8 cellular contexts compared by ENCODE assay signal in genomic region chr12:106138646-106139421, GRCh38. TPM values are rescaled to one million over a fixed set of nuclear protein-coding genes. Genes with fewer than 3 reads are reported as not detected.
DNase-seq lines count a peak whose midpoint lies in the region; ATAC-seq and TF ChIP-seq lines count a peak whose summit lies in the region.

NUAK1 (minus strand) TSS chr12:106138954; CDS start chr12:106138653, 301 bp downstream.

- H3K79me2 ChIP-seq in mesendoderm (ENCODE audit: control insufficient read depth, insufficient read depth, low read length), result peaks cover 60% of the 10 kb centered on the region

- ATAC-seq in IMR-90 (ENCODE audit: low read depth) (peak; percentile 72), GM21529 (IDR thresholded peaks at IDR 0.05; ENCODE audit: unreplicated experiment) (no peak), HG02970 (IDR thresholded peaks at IDR 0.05; ENCODE audit: low FRiP score, unreplicated experiment) (no peak)

- H3K4ac ChIP-seq in IMR-90 (ENCODE audit: low read depth, low read length) (peak within 1 kb of the TSS; percentile 93), mesendoderm (ENCODE audit: low read depth, low read length) (peak within 1 kb of the TSS; percentile 96)

- peak within 1 kb of the TSS; percentile 95 for H3K4me3 ChIP-seq in IMR-90 (ENCODE audit: insufficient read depth, low read depth, low read length)
- peak within 1 kb of the TSS; percentile 52 for H3K4me3 ChIP-seq in WERI-Rb-1 (ENCODE audit: low read depth, low read length)
- H3K4me3 ChIP-seq in epithelial cell of esophagus (ENCODE audit: low read length), result peak within 1 kb of the TSS; percentile 57
- peak within 1 kb of the TSS; percentile 87 for H3K4me3 ChIP-seq in mesendoderm (ENCODE audit: low read length)

- H2AK5ac ChIP-seq in IMR-90 (ENCODE audit: low read depth, low read length), result peak within 1 kb of the TSS; percentile 88
- no peak within 1 kb of the TSS for H2AK5ac ChIP-seq in mesendoderm (ENCODE audit: low read length)

- H4K20me1 ChIP-seq in IMR-90 (ENCODE audit: insufficient read depth, low read length), result peaks cover 17% of the 10 kb centered on the region; the same call in 1 of the 2 replicates

- H3K27me3 ChIP-seq in IMR-90 (ENCODE audit: control insufficient read depth, insufficient read depth, low read length) (no peaks in the 10 kb centered on the region), WERI-Rb-1 (ENCODE audit: insufficient read depth, low read depth, severe bottlenecking) (peaks cover 24% of the 10 kb centered on the region), mesendoderm (ENCODE audit: insufficient read depth, low read length, poor library complexity) (no peaks in the 10 kb centered on the region)

- H2BK120ac ChIP-seq in IMR-90 (ENCODE audit: low read depth, low read length) (peak within 1 kb of the TSS; percentile 65), mesendoderm (ENCODE audit: low read depth, low read length) (peak within 1 kb of the TSS; percentile 85)

- peak within 1 kb of the TSS; percentile 33; the same call in 1 of the 2 replicates for H2BK20ac ChIP-seq in IMR-90 (ENCODE audit: low read depth, low read length)

- dilution Hi-C loops in IMR-90 (cut with HindIII; ENCODE audit: low sequenced_read_pairs, unreplicated experiment), result no loop called here

- peak within 1 kb of the TSS; percentile 87 for H3K9ac ChIP-seq in IMR-90 (ENCODE audit: low read depth, low read length)
- peak within 1 kb of the TSS; percentile 94 for H3K9ac ChIP-seq in mesendoderm (ENCODE audit: low read length)

- no peaks in the 10 kb centered on the region for H3K9me3 ChIP-seq in IMR-90 (ENCODE audit: control insufficient read depth, insufficient read depth, low read length)
- no peaks in the 10 kb centered on the region for H3K9me3 ChIP-seq in WERI-Rb-1 (ENCODE audit: severe bottlenecking)

- TF ChIP-seq CTCF in IMR-90 (conservative IDR thresholded peaks at IDR 0.05; ENCODE audit: low read depth, low read length), result no peak
- no peak for TF ChIP-seq CTCF in WERI-Rb-1 (IDR thresholded peaks at IDR 0.05; ENCODE audit: low read depth, low read length)
- no peak for TF ChIP-seq CTCF in epithelial cell of esophagus (IDR thresholded peaks at IDR 0.05; ENCODE audit: insufficient read depth, low read depth, low read length, missing control alignments)

- CTCF ChIA-PET in IMR-90 (lab: Yijun Ruan, JAX), result interaction anchor here (0.6 to 1.4 kb wide), 4 partner anchors 10 to 718 kb away, joined by 3 to 4 read pairs (median 4); no protein-coding TSS in a partner anchor

- peak within 1 kb of the TSS; percentile 82; the same call in 1 of the 2 replicates for H3K56ac ChIP-seq in IMR-90 (ENCODE audit: extremely low read depth, insufficient read depth, low read length)
- H3K56ac ChIP-seq in mesendoderm (ENCODE audit: low read length), result peak within 1 kb of the TSS; percentile 96

- H3K27ac ChIP-seq in IMR-90 (ENCODE audit: insufficient read depth, low read length) (peak within 1 kb of the TSS; percentile 82), WERI-Rb-1 (peak within 1 kb of the TSS; percentile 55), mesendoderm (ENCODE audit: low read depth, low read length) (peak within 1 kb of the TSS; percentile 99), temporal lobe (ENCODE audit: low read depth, low read length) (peak within 1 kb of the TSS; percentile 95)

- peak within 1 kb of the TSS; percentile 95 for H2AK9ac ChIP-seq in IMR-90 (replicated peaks; ENCODE audit: low read depth, low read length, poor library complexity)

- peak; percentile 33 for TF ChIP-seq POLR2A in IMR-90 (IDR thresholded peaks at IDR 0.05; ENCODE audit: low read depth, low read length)

- H3K18ac ChIP-seq in IMR-90 (ENCODE audit: low read depth, low read length) (peak within 1 kb of the TSS; percentile 15), mesendoderm (ENCODE audit: low read length) (peak within 1 kb of the TSS; percentile 91)

- H3K4me1 ChIP-seq in IMR-90 (ENCODE audit: control insufficient read depth, insufficient read depth, low read length) (peaks cover 16% of the 10 kb centered on the region), mesendoderm (ENCODE audit: control insufficient read depth, low read depth, low read length) (peaks cover 25% of the 10 kb centered on the region)

- peaks cover 10% of the 10 kb centered on the region for H3K9me1 ChIP-seq in IMR-90 (ENCODE audit: insufficient read depth, low read length)

- H3K36me3 ChIP-seq in IMR-90 (ENCODE audit: control insufficient read depth, insufficient read depth, low read length) (no peaks in the 10 kb centered on the region), WERI-Rb-1 (no peaks in the 10 kb centered on the region), mesendoderm (ENCODE audit: control insufficient read depth, insufficient read depth, low read length) (no peaks in the 10 kb centered on the region)

- DNase-seq in DMS153 treated with DMSO at 0.1 percent for 48 hours (lab: John Stamatoyannopoulos, UW; ENCODE audit: unreplicated experiment) (peak; percentile 43), IMR-90 (peak; percentile 45), WERI-Rb-1 (peak; percentile 48), epithelial cell of esophagus (ENCODE audit: low read depth) (peak; percentile 40), mesendoderm (peak; percentile 92)

- H3K23ac ChIP-seq in IMR-90 (ENCODE audit: low read depth, low read length), result peak within 1 kb of the TSS; percentile 94
- H3K23ac ChIP-seq in mesendoderm (ENCODE audit: low read length), result peak within 1 kb of the TSS; percentile 100

- H2BK5ac ChIP-seq in IMR-90 (ENCODE audit: low read depth, low read length, poor library complexity, severe bottlenecking) (peak within 1 kb of the TSS; percentile 52), mesendoderm (ENCODE audit: low read length) (peak within 1 kb of the TSS; percentile 91)

- H3K79me1 ChIP-seq in IMR-90 (ENCODE audit: low read depth in 1 of 2, low read length in 2 of 2) (peaks cover 32 to 71% of the 10 kb centered on the region in 2 experiments), mesendoderm (ENCODE audit: low read length) (peaks cover 11% of the 10 kb centered on the region)

- intact Hi-C loops in IMR-90 (cut with micrococcal nuclease), result no loop called here

- H3K4me2 ChIP-seq in IMR-90 (ENCODE audit: low read depth, low read length), result peak within 1 kb of the TSS; percentile 91
- peak within 1 kb of the TSS; percentile 95 for H3K4me2 ChIP-seq in mesendoderm (ENCODE audit: low read length)

- H2BK15ac ChIP-seq in IMR-90 (ENCODE audit: low read depth, low read length) (peak within 1 kb of the TSS; percentile 64; the same call in 1 of the 3 replicates), mesendoderm (replicated peaks; ENCODE audit: low read depth) (no peak within 1 kb of the TSS)

- peak within 1 kb of the TSS; percentile 90 to 96 for H4K8ac ChIP-seq in IMR-90 (ENCODE audit: low read depth in 2 of 2, low read length in 2 of 2)
- H4K8ac ChIP-seq in mesendoderm (ENCODE audit: low read depth, low read length), result peak within 1 kb of the TSS; percentile 69

- H3K14ac ChIP-seq in IMR-90 (replicated peaks; ENCODE audit: low read depth, low read length), result peak within 1 kb of the TSS; percentile 91; the same call in 1 of the 2 replicates

- BruUV-seq in IMR-90 (replicated peaks; lab: Mats Ljungman, UMichigan), result no TSS peak

- WGBS in IMR-90 (ENCODE audit: extremely low coverage in 2 of 2, insufficient read length in 1 of 2), 2 experiments, result 1% methylated on average over 36 of the region's 103 CpGs; no CpG with 5 or more reads in 1 of the 2 experiments
- WGBS in mesendoderm (ENCODE audit: extremely low coverage, insufficient coverage, low lambda C conversion rate), result no CpG with 5 or more reads among the region's 103 CpGs

- POLR2A ChIA-PET in IMR-90 (lab: Charles Lee; ENCODE audit: unreplicated experiment), result interaction anchor here (0.6 kb wide), 2 partner anchors 90 to 262 kb away, joined by 3 to 20 read pairs; no protein-coding TSS in a partner anchor

- H4K5ac ChIP-seq in IMR-90 (ENCODE audit: low read depth, low read length) (peak within 1 kb of the TSS; percentile 17), mesendoderm (ENCODE audit: low read length) (no peak within 1 kb of the TSS)

- in situ Hi-C loops in IMR-90 (cut with MboI; ENCODE audit: low sequenced_read_pairs), result no loop called here

- TF ChIP-seq RAD21 in IMR-90 (IDR thresholded peaks at IDR 0.05; ENCODE audit: low read length), result no peak

- peak within 1 kb of the TSS; percentile 81 for H4K91ac ChIP-seq in IMR-90 (ENCODE audit: insufficient read depth, low read depth, low read length)

- peak within 1 kb of the TSS; percentile 92 for H2AFZ ChIP-seq in IMR-90 (replicated peaks; ENCODE audit: low read length, poor library complexity)

TF ChIP-seq in IMR-90, 13 proteins besides CTCF, POLR2A, EP300 and RAD21:
- TF ChIP-seq USF2 (IDR thresholded peaks at IDR 0.05; ENCODE audit: low read depth, low read length), result no peak
- no peak for TF ChIP-seq RCOR1 (IDR thresholded peaks at IDR 0.05; ENCODE audit: insufficient replicate concordance, low read length)
- peak; percentile 75; the same call in 1 of the 2 replicates for TF ChIP-seq MAZ (IDR thresholded peaks at IDR 0.05; ENCODE audit: borderline replicate concordance, low read depth, low read length)
- peak; percentile 45 for TF ChIP-seq BHLHE40 (IDR thresholded peaks at IDR 0.05; ENCODE audit: low read depth, low read length)
TF ChIP-seq in IMR-90: peak in this region for 2.

RNA-seq across cellular contexts. Expression of gene NUAK1, which starts in this region (rescaled TPM):
- total RNA-seq in IMR-90 (2012; rRNA removed) (8.8 and 8.9 TPM in 2 replicates), temporal lobe (35.2 TPM)
- 4.8 and 4.9 TPM in 2 replicates for polyA plus RNA-seq in IMR-90 (2012; rRNA removed)
- polyA plus RNA-seq in IMR-90 (2012; cell fraction: cytosol; rRNA removed), result 3.0 and 3.1 TPM in 2 replicates
- polyA plus RNA-seq in IMR-90 (2012; cell fraction: nucleus; rRNA removed; ENCODE audit: low replicate concordance), result 4.5 and 10.4 TPM in 2 replicates
- 22.4 TPM for polyA plus RNA-seq in mesendoderm (2013, experiment 1 of 2)
- 22.1 TPM for polyA plus RNA-seq in mesendoderm (2013, experiment 2 of 2)

Comparison
In these comparisons a context has a peak if more than half of its experiments do, and no peak if none do; other contexts are left out.
1. DNase-seq: peak in every context shown above with its lines; median percentile 92 in mesendoderm; 48 in WERI-Rb-1; 45 in IMR-90; 43 in DMS153 treated with DMSO at 0.1 percent for 48 hours; 40 in epithelial cell of esophagus.